Comparison of ENCODE assay signal across 8 cellular contexts in the genomic region with DNA sequence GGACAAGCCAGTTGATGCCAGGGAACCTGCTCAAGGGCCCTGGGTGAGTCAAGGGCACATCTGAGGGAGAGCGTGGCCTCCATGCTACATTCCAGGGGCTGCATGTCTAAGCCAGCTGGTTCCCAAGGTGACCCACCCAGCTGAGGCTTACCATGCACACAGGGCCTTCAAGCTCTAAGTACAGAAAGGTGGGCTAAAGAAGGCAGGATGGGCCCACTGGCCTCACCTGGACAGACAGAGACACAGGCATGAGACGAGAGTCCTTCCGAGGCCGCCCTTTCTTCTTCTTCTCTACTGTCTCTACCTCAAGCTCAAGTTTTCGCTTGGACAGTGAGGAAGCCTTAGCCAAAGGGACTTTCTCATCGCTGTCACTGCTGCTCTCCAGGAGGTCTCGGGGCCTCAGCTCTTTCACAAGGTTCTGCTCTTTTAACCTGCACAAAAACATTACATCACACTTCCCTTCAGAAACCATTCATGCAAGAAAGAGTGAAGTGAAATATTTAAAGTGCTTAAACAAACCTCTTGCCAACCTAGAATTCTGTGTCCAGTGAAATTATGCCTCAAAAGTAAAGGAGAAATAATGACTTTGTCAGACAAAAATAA.
DNase-seq lines count a peak whose midpoint lies in the region; ATAC-seq, FAIRE-seq and TF ChIP-seq lines count a peak whose summit lies in the region.

No MANE protein-coding gene starts in this region.

- H3K79me2 ChIP-seq in SU-DHL-6 (ENCODE audit: insufficient read depth, low read length) = no peaks in the 10 kb centered on the region

- no peaks in the 10 kb centered on the region for H3K4me1 ChIP-seq in A673 (ENCODE audit: insufficient read depth, low read length, poor library complexity, severe bottlenecking)

- in situ Hi-C loops in ACHN (cut with HindIII; ENCODE audit: low pct_ligation_motif_present, low pct_unique_long_range_greater_than_20kb, low sequenced_read_pairs) = no loop called here

- H3K9me2 ChIP-seq in SU-DHL-6 (replicated peaks; ENCODE audit: insufficient read depth, low read length) = no peaks in the 10 kb centered on the region

- H3K4me2 ChIP-seq in SU-DHL-6 (ENCODE audit: low read depth, low read length, poor library complexity, severe bottlenecking) = no peak overlapping the region

- peak; percentile 33 for DNase-seq in ACHN
- peak; percentile 56 for DNase-seq in GM19239 (ENCODE audit: insufficient read length, low spot score)
- DNase-seq in A673 (ENCODE audit: low spot score) = no peak
- no peak for DNase-seq in NCI-H1105 (lab: John Stamatoyannopoulos, UW)
- no peak for DNase-seq in stimulated activated CD4-positive, alpha-beta T cell treated with anti-CD3 and anti-CD28 coated beads, Interleukin-4, amount 100 ng/mL, for 1 hour
- no peak for DNase-seq in mesenteric fat pad (ENCODE audit: low spot score)

- no peaks in the 10 kb centered on the region for H3K27me3 ChIP-seq in SU-DHL-6 (ENCODE audit: low read length)
- no peaks in the 10 kb centered on the region for H3K27me3 ChIP-seq in A673 (replicated peaks; ENCODE audit: insufficient read depth, low read depth, low read length, poor library complexity)

- peak; percentile 83 for ATAC-seq in HG03064 (IDR thresholded peaks at IDR 0.05; ENCODE audit: low read depth, unreplicated experiment)

- H3F3A ChIP-seq in SU-DHL-6 (ENCODE audit: insufficient read depth) = peaks cover 4% of the 10 kb centered on the region; the same call in 1 of the 2 replicates

- H3K9ac ChIP-seq in SU-DHL-6 (ENCODE audit: low read length) = no peak overlapping the region

- H3K9me3 ChIP-seq in SU-DHL-6 (ENCODE audit: insufficient read depth, low read length) = no peaks in the 10 kb centered on the region
- H3K9me3 ChIP-seq in A673 (ENCODE audit: low read depth, low read length, poor library complexity, severe bottlenecking) = no peaks in the 10 kb centered on the region

- POLR2A ChIA-PET in A673 (lab: Charles Lee; ENCODE audit: low non-redundant PET) = no interaction called here

- CTCF ChIA-PET in A673 (lab: Charles Lee) = no interaction called here

- no TSS peak for BruUV-seq in A673 (replicated peaks; lab: Mats Ljungman, UMichigan)

- intact Hi-C loops in A673 (cut with micrococcal nuclease; ENCODE audit: unreplicated experiment) = no loop called here

- TF ChIP-seq CTCF in SU-DHL-6 (IDR thresholded peaks at IDR 0.05; ENCODE audit: insufficient read depth, low read length, poor library complexity, severe bottlenecking) (no peak), A673 (conservative IDR thresholded peaks at IDR 0.05; ENCODE audit: low read depth, low read length) (no peak)

- 0 out of 2 replicates have a peak overlapping the region, but pooled peaks have one; percentile 12 for H3K27ac ChIP-seq in SU-DHL-6 (ENCODE audit: low read depth, low read length)
- H3K27ac ChIP-seq in A673 (ENCODE audit: low read depth, low read length, poor library complexity, severe bottlenecking) = no peak overlapping the region

- H2AFZ ChIP-seq in SU-DHL-6 (ENCODE audit: low read depth, low read length, severe bottlenecking) = no peak overlapping the region

- H3K4me3 ChIP-seq in SU-DHL-6 (ENCODE audit: insufficient read depth, low read length, poor library complexity, severe bottlenecking) (no peak overlapping the region), A673 (ENCODE audit: low read depth, low read length, poor library complexity, severe bottlenecking) (no peak overlapping the region)

- peak; percentile 81 for FAIRE-seq in GM19239 (lab: Jason Lieb, UNC)

- no peaks in the 10 kb centered on the region for H4K20me1 ChIP-seq in SU-DHL-6 (ENCODE audit: low read depth, low read length)

- H3K36me3 ChIP-seq in SU-DHL-6 (ENCODE audit: low read length) (no peaks in the 10 kb centered on the region), A673 (ENCODE audit: insufficient read depth, low read length, poor library complexity, severe bottlenecking) (peaks cover 46% of the 10 kb centered on the region)

Comparison
In these comparisons a context has a peak if more than half of its experiments do, and no peak if none do; other contexts are left out.
1. DNase-seq: peak in ACHN (single experiment) and GM19239 (single experiment); none in A673 (single experiment), NCI-H1105 (single experiment), stimulated activated CD4-positive, alpha-beta T cell treated with anti-CD3 and anti-CD28 coated beads, Interleukin-4, amount 100 ng/mL, for 1 hour (single experiment) and mesenteric fat pad (single experiment).